ENCODE assay signal across 31 cellular contexts in the genomic region with DNA sequence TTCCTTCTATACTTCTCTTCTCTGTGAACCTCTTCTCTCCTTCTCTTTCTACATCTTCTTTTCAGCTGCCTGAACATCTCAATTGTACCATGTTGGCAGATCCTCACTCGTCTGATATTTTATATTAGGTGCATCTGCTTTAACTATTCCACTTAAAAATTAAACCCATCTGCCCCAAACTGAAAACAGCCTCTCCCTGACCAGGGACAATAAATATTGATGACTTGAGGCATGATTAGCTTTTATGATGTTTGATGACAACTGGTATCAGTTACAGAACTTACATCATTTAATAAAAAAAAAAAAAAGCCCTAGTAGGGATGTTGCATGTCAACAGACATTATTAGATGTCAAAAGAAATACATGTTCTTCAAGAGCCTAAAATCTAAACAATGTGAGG.
"Had no signal": no experiment of that assay in that cellular context is flagged by ENCODE, and none has a peak within 500 bp of the region (broad histone marks: within the 10 kb centered on the region; RNA-seq: fewer than 3 reads in every experiment).

No MANE protein-coding gene starts in this region.

- ATAC-seq: activated CD8-positive, alpha-beta T cell treated with anti-CD3 and anti-CD28 coated beads for 36 hours; activated T-cell treated with anti-CD3 and anti-CD28 coated beads, Interleukin-2, amount 50 U/mL, for 72 hours; activated T-helper 17 cell treated with anti-CD3 and anti-CD28 coated beads, Interleukin-2, amount 50 U/mL, for 72 hours; K562 had no signal

- H3K4me3 Mint-ChIP-seq: activated CD4-positive, alpha-beta T cell treated with anti-CD3 and anti-CD28 coated beads, Interleukin-2, amount 10 ng/mL, durations not matched to agents 24 days and 14 days; activated CD8-positive, alpha-beta T cell treated with anti-CD3 and anti-CD28 coated beads for 36 hours; activated naive CD8-positive, alpha-beta T cell treated with anti-CD3 and anti-CD28 coated beads for 36 hours; activated T-cell treated with anti-CD3 and anti-CD28 coated beads, Interleukin-2, amount 50 U/mL, for 72 hours; activated T-helper 17 cell treated with anti-CD3 and anti-CD28 coated beads, Interleukin-2, amount 50 U/mL, for 72 hours; T-helper 1 cell treated with Interleukin-12 subunit alpha and Interleukin-12 subunit beta and Interleukin-4 antibody, amounts not matched to agents 30 μg/mL and 1 μg/mL, for 36 hours; T-helper 2 cell treated with Interferon-gamma antibody and Interleukin-4, amounts not matched to agents 5 μg/mL and 100 μg/mL, for 36 hours had no signal

- H3K9me3 Mint-ChIP-seq: activated CD4-positive, alpha-beta T cell treated with anti-CD3 and anti-CD28 coated beads, Interleukin-2, amount 10 ng/mL, durations not matched to agents 24 days and 14 days; activated CD8-positive, alpha-beta T cell treated with anti-CD3 and anti-CD28 coated beads for 36 hours; activated naive CD8-positive, alpha-beta T cell treated with anti-CD3 and anti-CD28 coated beads for 36 hours; activated T-cell treated with anti-CD3 and anti-CD28 coated beads, Interleukin-2, amount 50 U/mL, for 72 hours; activated T-helper 17 cell treated with anti-CD3 and anti-CD28 coated beads, Interleukin-2, amount 50 U/mL, for 72 hours; T-helper 1 cell treated with Interleukin-12 subunit alpha and Interleukin-12 subunit beta and Interleukin-4 antibody, amounts not matched to agents 30 μg/mL and 1 μg/mL, for 36 hours; T-helper 2 cell treated with Interferon-gamma antibody and Interleukin-4, amounts not matched to agents 5 μg/mL and 100 μg/mL, for 36 hours had no signal

- H3K4me3 ChIP-seq: K562, Peyer's patch, SJSA1 had no signal

- H3K36me3 ChIP-seq: Peyer's patch, SJSA1 had no signal

- H3K4me1 Mint-ChIP-seq: activated CD4-positive, alpha-beta T cell treated with anti-CD3 and anti-CD28 coated beads, Interleukin-2, amount 10 ng/mL, durations not matched to agents 24 days and 14 days; activated naive CD8-positive, alpha-beta T cell treated with anti-CD3 and anti-CD28 coated beads for 36 hours; activated T-helper 17 cell treated with anti-CD3 and anti-CD28 coated beads, Interleukin-2, amount 50 U/mL, for 72 hours had no signal

- H3K27ac ChIP-seq: Peyer's patch, SJSA1 had no signal

- H3K36me3 Mint-ChIP-seq: activated naive CD8-positive, alpha-beta T cell treated with anti-CD3 and anti-CD28 coated beads for 36 hours had no signal

- H3K4me1 ChIP-seq: Peyer's patch had no signal

- H3K27ac Mint-ChIP-seq: activated CD4-positive, alpha-beta T cell treated with anti-CD3 and anti-CD28 coated beads, Interleukin-2, amount 10 ng/mL, durations not matched to agents 24 days and 14 days; activated CD8-positive, alpha-beta T cell treated with anti-CD3 and anti-CD28 coated beads for 36 hours; activated naive CD8-positive, alpha-beta T cell treated with anti-CD3 and anti-CD28 coated beads for 36 hours; activated T-cell treated with anti-CD3 and anti-CD28 coated beads, Interleukin-2, amount 50 U/mL, for 72 hours; activated T-helper 17 cell treated with anti-CD3 and anti-CD28 coated beads, Interleukin-2, amount 50 U/mL, for 72 hours; T-helper 1 cell treated with Interleukin-12 subunit alpha and Interleukin-12 subunit beta and Interleukin-4 antibody, amounts not matched to agents 30 μg/mL and 1 μg/mL, for 36 hours; T-helper 2 cell treated with Interferon-gamma antibody and Interleukin-4, amounts not matched to agents 5 μg/mL and 100 μg/mL, for 36 hours had no signal

- H3K27me3 Mint-ChIP-seq: activated CD4-positive, alpha-beta T cell treated with anti-CD3 and anti-CD28 coated beads, Interleukin-2, amount 10 ng/mL, durations not matched to agents 24 days and 14 days; activated naive CD8-positive, alpha-beta T cell treated with anti-CD3 and anti-CD28 coated beads for 36 hours had no signal

- DNase-seq: activated CD4-positive, alpha-beta T cell treated with anti-CD3 and anti-CD28 coated beads, Interleukin-2, amount 10 ng/mL, durations not matched to agents 24 days and 14 days; activated CD4-positive, alpha-beta T cell treated with anti-CD3 and anti-CD28 coated beads, Interleukin-2, amount 50 U/mL, for 4 hours; activated CD8-positive, alpha-beta T cell treated with anti-CD3 and anti-CD28 coated beads for 36 hours; activated effector memory CD4-positive, alpha-beta T cell treated with anti-CD3 and anti-CD28 coated beads, Interleukin-2, amount 50 U/mL, for 16 hours; activated naive CD4-positive, alpha-beta T cell; activated naive CD4-positive, alpha-beta T cell treated with anti-CD3 and anti-CD28 coated beads, Interleukin-2, amount 50 U/mL, for 16 hours; activated naive CD8-positive, alpha-beta T cell treated with anti-CD3 and anti-CD28 coated beads for 36 hours; activated T-cell treated with anti-CD3 and anti-CD28 coated beads, Interleukin-2, amount 50 U/mL, for 1 hour; activated T-cell treated with anti-CD3 and anti-CD28 coated beads, Interleukin-2, amount 50 U/mL, for 72 hours; amniotic stem cell; aorta; caudate nucleus; NCI-H1092 treated with DMSO at 0.1 percent for 48 hours; NCI-H1417; NCI-H146; NCI-H187; NCI-H2029 treated with DMSO at 0.1 percent for 48 hours; NCI-H2107; NCI-H2171; NCI-H510A; NCI-H526; NCI-H748 treated with DMSO at 0.1 percent for 48 hours; NK-92 treated with Interleukin-12 subunit alpha and Interleukin-12 subunit beta, amount 100 ng/mL, for 24 hours; Peyer's patch; RPMI8226; SHP77 treated with DMSO at 0.1 percent for 48 hours had no signal

- H3K27me3 ChIP-seq: Peyer's patch, SJSA1 had no signal

- H3K9me3 ChIP-seq: Peyer's patch, SJSA1 had no signal
